ENCODE assay signal across 1 cellular context in the genomic region with DNA sequence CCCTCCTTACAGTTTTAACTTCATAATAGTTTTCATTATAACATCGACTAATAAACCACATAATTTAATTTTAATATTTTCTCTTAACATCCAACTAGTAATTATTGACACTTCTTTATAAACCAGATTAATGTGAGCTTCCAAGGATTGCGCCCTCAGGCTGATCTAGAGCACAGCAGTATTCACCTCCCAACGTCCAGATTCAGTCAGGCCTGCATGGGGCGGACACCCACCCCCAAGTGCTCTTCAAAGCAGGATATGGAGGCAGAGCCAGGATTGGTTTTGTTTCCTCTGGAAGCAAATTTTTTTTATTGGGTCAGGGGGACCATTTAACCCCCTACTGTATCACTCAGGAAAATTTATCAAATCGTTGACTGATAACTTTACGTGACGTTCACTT.
TF ChIP-seq lines count a peak whose summit lies in the region.

No MANE protein-coding gene starts in this region.

TF ChIP-seq in GM23338, 12 proteins besides CTCF, POLR2A, EP300 and RAD21 (continued from another document):
- TF ChIP-seq, protein P1, sequence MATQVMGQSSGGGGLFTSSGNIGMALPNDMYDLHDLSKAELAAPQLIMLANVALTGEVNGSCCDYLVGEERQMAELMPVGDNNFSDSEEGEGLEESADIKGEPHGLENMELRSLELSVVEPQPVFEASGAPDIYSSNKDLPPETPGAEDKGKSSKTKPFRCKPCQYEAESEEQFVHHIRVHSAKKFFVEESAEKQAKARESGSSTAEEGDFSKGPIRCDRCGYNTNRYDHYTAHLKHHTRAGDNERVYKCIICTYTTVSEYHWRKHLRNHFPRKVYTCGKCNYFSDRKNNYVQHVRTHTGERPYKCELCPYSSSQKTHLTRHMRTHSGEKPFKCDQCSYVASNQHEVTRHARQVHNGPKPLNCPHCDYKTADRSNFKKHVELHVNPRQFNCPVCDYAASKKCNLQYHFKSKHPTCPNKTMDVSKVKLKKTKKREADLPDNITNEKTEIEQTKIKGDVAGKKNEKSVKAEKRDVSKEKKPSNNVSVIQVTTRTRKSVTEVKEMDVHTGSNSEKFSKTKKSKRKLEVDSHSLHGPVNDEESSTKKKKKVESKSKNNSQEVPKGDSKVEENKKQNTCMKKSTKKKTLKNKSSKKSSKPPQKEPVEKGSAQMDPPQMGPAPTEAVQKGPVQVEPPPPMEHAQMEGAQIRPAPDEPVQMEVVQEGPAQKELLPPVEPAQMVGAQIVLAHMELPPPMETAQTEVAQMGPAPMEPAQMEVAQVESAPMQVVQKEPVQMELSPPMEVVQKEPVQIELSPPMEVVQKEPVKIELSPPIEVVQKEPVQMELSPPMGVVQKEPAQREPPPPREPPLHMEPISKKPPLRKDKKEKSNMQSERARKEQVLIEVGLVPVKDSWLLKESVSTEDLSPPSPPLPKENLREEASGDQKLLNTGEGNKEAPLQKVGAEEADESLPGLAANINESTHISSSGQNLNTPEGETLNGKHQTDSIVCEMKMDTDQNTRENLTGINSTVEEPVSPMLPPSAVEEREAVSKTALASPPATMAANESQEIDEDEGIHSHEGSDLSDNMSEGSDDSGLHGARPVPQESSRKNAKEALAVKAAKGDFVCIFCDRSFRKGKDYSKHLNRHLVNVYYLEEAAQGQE (IDR thresholded peaks at IDR 0.05; ENCODE audit: unreplicated experiment): no peak
- TF ChIP-seq JUNB (IDR thresholded peaks at IDR 0.05; ENCODE audit: unreplicated experiment) (no peak), ZNF114 (CRISPR knock-in tag; IDR thresholded peaks at IDR 0.05) (no peak), STAT1 (IDR thresholded peaks at IDR 0.05; ENCODE audit: unreplicated experiment) (no peak), EZH2phosphoT487 (IDR thresholded peaks at IDR 0.05; ENCODE audit: unreplicated experiment) (no peak)
- TF ChIP-seq, protein P2, sequence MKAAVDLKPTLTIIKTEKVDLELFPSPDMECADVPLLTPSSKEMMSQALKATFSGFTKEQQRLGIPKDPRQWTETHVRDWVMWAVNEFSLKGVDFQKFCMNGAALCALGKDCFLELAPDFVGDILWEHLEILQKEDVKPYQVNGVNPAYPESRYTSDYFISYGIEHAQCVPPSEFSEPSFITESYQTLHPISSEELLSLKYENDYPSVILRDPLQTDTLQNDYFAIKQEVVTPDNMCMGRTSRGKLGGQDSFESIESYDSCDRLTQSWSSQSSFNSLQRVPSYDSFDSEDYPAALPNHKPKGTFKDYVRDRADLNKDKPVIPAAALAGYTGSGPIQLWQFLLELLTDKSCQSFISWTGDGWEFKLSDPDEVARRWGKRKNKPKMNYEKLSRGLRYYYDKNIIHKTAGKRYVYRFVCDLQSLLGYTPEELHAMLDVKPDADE (IDR thresholded peaks at IDR 0.05): no peak
